Comparison of ENCODE assay signal across 8 cellular contexts in the genomic region with DNA sequence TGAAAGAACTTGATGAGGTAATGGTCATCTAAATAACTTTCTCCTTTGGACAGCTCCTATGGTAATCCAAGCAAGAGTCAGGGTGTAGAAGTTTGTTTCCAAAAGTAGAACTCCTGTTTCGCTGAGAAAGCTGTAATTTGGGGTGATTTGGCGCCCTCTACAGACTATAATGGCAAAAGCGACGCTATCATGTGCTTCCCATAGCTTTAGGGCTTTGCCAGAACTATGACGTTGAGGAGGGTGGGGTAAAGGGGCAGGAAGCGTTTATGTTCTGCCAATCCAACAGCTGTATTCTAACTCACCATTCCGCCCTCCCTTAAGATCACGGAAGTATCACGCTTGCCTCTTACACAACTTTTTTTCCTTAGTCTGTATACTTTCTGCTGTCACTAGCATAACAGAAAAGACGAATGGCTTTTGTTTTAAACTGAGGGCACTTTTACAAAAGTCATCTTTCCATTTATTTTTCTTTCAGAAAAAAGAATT. TPM values are rescaled to one million over a fixed set of nuclear protein-coding genes. Genes with fewer than 3 reads are reported as not detected.
DNase-seq lines count a peak whose midpoint lies in the region; ATAC-seq and TF ChIP-seq lines count a peak whose summit lies in the region.

A gene with protein sequence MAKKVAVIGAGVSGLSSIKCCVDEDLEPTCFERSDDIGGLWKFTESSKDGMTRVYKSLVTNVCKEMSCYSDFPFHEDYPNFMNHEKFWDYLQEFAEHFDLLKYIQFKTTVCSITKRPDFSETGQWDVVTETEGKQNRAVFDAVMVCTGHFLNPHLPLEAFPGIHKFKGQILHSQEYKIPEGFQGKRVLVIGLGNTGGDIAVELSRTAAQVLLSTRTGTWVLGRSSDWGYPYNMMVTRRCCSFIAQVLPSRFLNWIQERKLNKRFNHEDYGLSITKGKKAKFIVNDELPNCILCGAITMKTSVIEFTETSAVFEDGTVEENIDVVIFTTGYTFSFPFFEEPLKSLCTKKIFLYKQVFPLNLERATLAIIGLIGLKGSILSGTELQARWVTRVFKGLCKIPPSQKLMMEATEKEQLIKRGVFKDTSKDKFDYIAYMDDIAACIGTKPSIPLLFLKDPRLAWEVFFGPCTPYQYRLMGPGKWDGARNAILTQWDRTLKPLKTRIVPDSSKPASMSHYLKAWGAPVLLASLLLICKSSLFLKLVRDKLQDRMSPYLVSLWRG (plus strand): TSS at position 349 of the 486 bp plus-strand sequence. CDS start 5,643 bp downstream, outside the sequence.

- TF ChIP-seq CTCF in CD8-positive, alpha-beta T cell (IDR thresholded peaks at IDR 0.05), result peak; percentile 74

- H3K4me1 Mint-ChIP-seq in CD8-positive, alpha-beta T cell (ENCODE audit: low read depth), result peaks cover 21% of the 10 kb centered on the region
- peaks cover 17% of the 10 kb centered on the region for H3K4me1 Mint-ChIP-seq in activated CD4-positive, alpha-beta memory T cell treated with anti-CD3 and anti-CD28 coated beads for 36 hours (ENCODE audit: low read depth)
- H3K4me1 Mint-ChIP-seq in memory B cell, result peaks cover 4% of the 10 kb centered on the region

- POLR2A ChIA-PET in CD8-positive, alpha-beta T cell (lab: Charles Lee), result interaction anchor here (1.2 kb wide), 1 partner anchor 11 kb away, joined by 3 read pairs; no protein-coding TSS in a partner anchor
- POLR2A ChIA-PET in activated CD4-positive, alpha-beta memory T cell treated with anti-CD3 and anti-CD28 coated beads for 36 hours (lab: Charles Lee), result interaction anchor here (0.5 kb wide), 1 partner anchor 280 kb away, joined by 3 read pairs; no protein-coding TSS in a partner anchor

- no peaks in the 10 kb centered on the region for H3K27me3 ChIP-seq in CD8-positive, alpha-beta T cell (ENCODE audit: insufficient read depth, low read length)

- ATAC-seq in CD8-positive, alpha-beta T cell, result peak; percentile 100
- ATAC-seq in GM19455 (IDR thresholded peaks at IDR 0.05; ENCODE audit: unreplicated experiment) (peak; percentile 100), memory B cell (ENCODE audit: low read depth) (peak; percentile 99)

- H3K4me1 ChIP-seq in CD8-positive, alpha-beta T cell (ENCODE audit: insufficient read depth, low read length), result peaks cover 7% of the 10 kb centered on the region

- peaks cover 10% of the 10 kb centered on the region for H3K36me3 Mint-ChIP-seq in CD8-positive, alpha-beta T cell
- H3K36me3 Mint-ChIP-seq in activated CD4-positive, alpha-beta memory T cell treated with anti-CD3 and anti-CD28 coated beads for 36 hours, result peaks cover 7% of the 10 kb centered on the region
- H3K36me3 Mint-ChIP-seq in memory B cell, result peaks cover 6% of the 10 kb centered on the region

- peak within 1 kb of the TSS; percentile 80 for H3K4me3 Mint-ChIP-seq in CD8-positive, alpha-beta T cell
- peak within 1 kb of the TSS; percentile 70 for H3K4me3 Mint-ChIP-seq in activated CD4-positive, alpha-beta memory T cell treated with anti-CD3 and anti-CD28 coated beads for 36 hours
- peak within 1 kb of the TSS; percentile 82 for H3K4me3 Mint-ChIP-seq in memory B cell

- H3K4me3 ChIP-seq in CD8-positive, alpha-beta T cell (ENCODE audit: low read depth, low read length), result peak within 1 kb of the TSS; percentile 30

- intact Hi-C loops in CD8-positive, alpha-beta T cell (cut with DNase I, micrococcal nuclease), result loop anchor here (1.0 to 10.0 kb wide), 15 partner anchors 69 to 1419 kb away; a partner anchor contains a TSS
- intact Hi-C loops in activated CD4-positive, alpha-beta memory T cell treated with anti-CD3 and anti-CD28 coated beads for 36 hours (cut with micrococcal nuclease), result loop anchor here (1.0 to 10.0 kb wide), 8 partner anchors 63 to 1947 kb away; a partner anchor contains a TSS

- H3K9me3 ChIP-seq in CD8-positive, alpha-beta T cell (ENCODE audit: low read length), result no peaks in the 10 kb centered on the region

- H3K36me3 ChIP-seq in CD8-positive, alpha-beta T cell (ENCODE audit: insufficient read depth, low read length), result no peaks in the 10 kb centered on the region

- CTCF ChIA-PET in CD8-positive, alpha-beta T cell (lab: Charles Lee), result interaction anchor here (0.7 to 3.8 kb wide), 23 partner anchors 10 to 1383 kb away, joined by 3 to 69 read pairs (median 4); a partner anchor contains a TSS
- CTCF ChIA-PET in activated CD4-positive, alpha-beta memory T cell treated with anti-CD3 and anti-CD28 coated beads for 36 hours (lab: Charles Lee), result interaction anchor here (0.5 to 3.2 kb wide), 39 partner anchors 9 to 625 kb away, joined by 3 to 96 read pairs (median 4); a partner anchor contains a TSS

- H3K27ac ChIP-seq in CD8-positive, alpha-beta T cell (ENCODE audit: low read depth, low read length), result peak within 1 kb of the TSS; percentile 48

- H3K27me3 Mint-ChIP-seq in CD8-positive, alpha-beta T cell (ENCODE audit: low read depth), result no peaks in the 10 kb centered on the region
- H3K27me3 Mint-ChIP-seq in activated CD4-positive, alpha-beta memory T cell treated with anti-CD3 and anti-CD28 coated beads for 36 hours, result no peaks in the 10 kb centered on the region
- no peaks in the 10 kb centered on the region for H3K27me3 Mint-ChIP-seq in memory B cell

- DNase-seq in CD8-positive, alpha-beta T cell, result peak; percentile 62 to 90 (median 77)
- peak; percentile 86 for DNase-seq in HK-2 (ENCODE audit: unreplicated experiment)
- DNase-seq in NCI-H82 (lab: John Stamatoyannopoulos, UW), result peak; percentile 99
- peak; percentile 88 for DNase-seq in activated CD4-positive, alpha-beta memory T cell treated with anti-CD3 and anti-CD28 coated beads for 36 hours
- DNase-seq in effector CD8-positive, alpha-beta T cell (lab: John Stamatoyannopoulos, UW), result peak; percentile 66
- DNase-seq in memory B cell (ENCODE audit: low spot score in 2 of 2), result peak; percentile 48 to 77
- DNase-seq in stimulated activated CD8-positive, alpha-beta memory T cell treated with anti-CD3 and anti-CD28 coated beads, Interleukin-12 subunit alpha, Interleukin-12 subunit beta, amount 100 ng/mL, for 4 hours (ENCODE audit: low read depth), result peak; percentile 58

- peak within 1 kb of the TSS; percentile 92 for H3K27ac Mint-ChIP-seq in CD8-positive, alpha-beta T cell
- H3K27ac Mint-ChIP-seq in activated CD4-positive, alpha-beta memory T cell treated with anti-CD3 and anti-CD28 coated beads for 36 hours, result peak within 1 kb of the TSS; percentile 72
- peak within 1 kb of the TSS; percentile 89 for H3K27ac Mint-ChIP-seq in memory B cell

- no peaks in the 10 kb centered on the region for H3K9me3 Mint-ChIP-seq in CD8-positive, alpha-beta T cell
- no peaks in the 10 kb centered on the region for H3K9me3 Mint-ChIP-seq in activated CD4-positive, alpha-beta memory T cell treated with anti-CD3 and anti-CD28 coated beads for 36 hours
- H3K9me3 Mint-ChIP-seq in memory B cell, result no peaks in the 10 kb centered on the region

RNA-seq across cellular contexts. Expression of the gene that starts here (rescaled TPM):
- 1 to 10 TPM in 1 of 2 experiments, under 1 TPM in 1; 0.87 to 1.0 TPM for total RNA-seq in CD8-positive, alpha-beta T cell
- 1 to 10 TPM; 1.4 to 1.9 TPM for total RNA-seq in activated CD4-positive, alpha-beta memory T cell treated with anti-CD3 and anti-CD28 coated beads for 36 hours

Comparison
In these comparisons a context has a peak if more than half of its experiments do, and no peak if none do; other contexts are left out.
1. Peak in every context shown above with its lines: DNase-seq, ATAC-seq, H3K4me3 ChIP-seq and H3K27ac ChIP-seq.